8 cellular contexts compared by ENCODE assay signal in the genomic region with DNA sequence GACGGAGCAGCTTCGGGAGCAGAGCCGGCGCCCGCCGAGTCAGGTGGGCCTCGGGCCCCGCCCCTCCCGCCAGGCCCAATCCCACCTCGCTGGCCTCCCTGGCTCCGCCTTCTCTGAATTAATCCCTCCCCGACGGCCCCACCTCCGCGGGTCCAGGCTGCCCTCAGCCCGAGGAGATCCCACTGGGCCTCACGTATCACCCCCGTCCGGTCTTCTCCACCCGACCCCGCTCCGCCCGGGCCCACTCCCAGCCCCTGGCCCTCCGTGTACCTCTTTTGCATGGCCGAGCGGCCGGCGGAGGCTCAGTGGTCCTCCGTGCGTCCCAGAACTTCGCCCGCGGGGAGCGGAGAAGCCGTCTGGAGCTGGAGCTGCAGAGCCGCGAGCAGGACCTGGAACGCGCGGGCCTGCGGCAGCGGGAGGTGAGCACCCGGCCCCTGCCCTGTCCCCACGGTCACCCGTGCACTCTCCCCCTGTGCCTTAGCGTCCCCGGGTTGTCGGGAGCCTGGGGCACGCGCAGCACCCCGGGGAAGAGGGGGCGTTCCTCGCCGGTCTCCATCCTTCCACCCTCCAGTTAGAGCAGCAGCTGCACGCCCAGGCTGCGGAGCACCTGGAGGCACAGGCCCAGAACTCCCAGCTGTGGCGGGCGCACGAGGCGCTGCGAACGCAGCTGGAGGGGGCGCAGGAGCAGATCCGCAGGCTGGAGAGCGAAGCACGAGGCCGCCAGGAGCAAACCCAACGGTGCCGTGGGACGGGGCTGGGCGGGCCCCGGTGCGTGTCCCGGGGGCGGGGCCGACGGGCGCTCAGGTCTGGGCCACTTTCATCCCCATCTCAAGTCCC. TPM values are rescaled to one million over a fixed set of nuclear protein-coding genes. Genes with fewer than 3 reads are reported as not detected.
A peak's percentile ranks its signal among the peaks of the same experiment; 100 is the strongest.
DNase-seq lines count a peak whose midpoint lies in the region; ATAC-seq and TF ChIP-seq lines count a peak whose summit lies in the region.

No MANE protein-coding gene starts in this region.

- intact Hi-C loops in left ventricle myocardium inferior (cut with micrococcal nuclease), result no loop called here

- TF ChIP-seq CTCF in left ventricle myocardium inferior (IDR thresholded peaks at IDR 0.05; ENCODE audit: borderline replicate concordance), result no peak

- H3K4me1 ChIP-seq in left ventricle myocardium inferior, result peaks cover 96% of the 10 kb centered on the region

- peak overlapping the region; percentile 73 for H3K4me3 ChIP-seq in left ventricle myocardium inferior

- H3K27me3 Mint-ChIP-seq in activated naive CD8-positive, alpha-beta T cell treated with anti-CD3 and anti-CD28 coated beads, Interleukin-2, amount 50 U/mL, for 24 hours, result peaks cover 39% of the 10 kb centered on the region

- DNase-seq in DMS153 (lab: John Stamatoyannopoulos, UW) (peak; percentile 59), RPMI8226 (peak; percentile 87), left ventricle myocardium inferior (peak; percentile 83), retina (peak; percentile 88)
- DNase-seq in activated naive CD8-positive, alpha-beta T cell treated with anti-CD3 and anti-CD28 coated beads, Interleukin-2, amount 50 U/mL, for 24 hours, result peak; percentile 77

- H3K27ac ChIP-seq in left ventricle myocardium inferior (replicated peaks), result peak overlapping the region; percentile 92

- no peaks in the 10 kb centered on the region for H3K36me3 Mint-ChIP-seq in activated naive CD8-positive, alpha-beta T cell treated with anti-CD3 and anti-CD28 coated beads, Interleukin-2, amount 50 U/mL, for 24 hours (ENCODE audit: low read depth)

- H3K27me3 ChIP-seq in left ventricle myocardium inferior (ENCODE audit: low read depth), result no peaks in the 10 kb centered on the region

- peak overlapping the region; percentile 14 for H3K4me3 Mint-ChIP-seq in activated naive CD8-positive, alpha-beta T cell treated with anti-CD3 and anti-CD28 coated beads, Interleukin-2, amount 50 U/mL, for 24 hours

- ATAC-seq in HG03095 (IDR thresholded peaks at IDR 0.05; ENCODE audit: unreplicated experiment) (peak; percentile 42), HG02840 (IDR thresholded peaks at IDR 0.05; ENCODE audit: low FRiP score, unreplicated experiment) (no peak), HG02759 (IDR thresholded peaks at IDR 0.05; ENCODE audit: unreplicated experiment) (no peak)
- ATAC-seq in activated naive CD8-positive, alpha-beta T cell treated with anti-CD3 and anti-CD28 coated beads, Interleukin-2, amount 50 U/mL, for 24 hours, result peak; percentile 50

- peaks cover 37% of the 10 kb centered on the region for H3K4me1 Mint-ChIP-seq in activated naive CD8-positive, alpha-beta T cell treated with anti-CD3 and anti-CD28 coated beads, Interleukin-2, amount 50 U/mL, for 24 hours

- H3K9me3 Mint-ChIP-seq in activated naive CD8-positive, alpha-beta T cell treated with anti-CD3 and anti-CD28 coated beads, Interleukin-2, amount 50 U/mL, for 24 hours, result no peaks in the 10 kb centered on the region

- no peaks in the 10 kb centered on the region for H3K9me3 ChIP-seq in left ventricle myocardium inferior (replicated peaks)

- no peak overlapping the region for H3K27ac Mint-ChIP-seq in activated naive CD8-positive, alpha-beta T cell treated with anti-CD3 and anti-CD28 coated beads, Interleukin-2, amount 50 U/mL, for 24 hours

- H3K36me3 ChIP-seq in left ventricle myocardium inferior, result peaks cover 5% of the 10 kb centered on the region

RNA-seq across cellular contexts. Expression of a gene that starts 2.2 kb away (rescaled TPM):
- 408 TPM for total RNA-seq in left ventricle myocardium inferior

RNA-seq across cellular contexts. Expression of a gene that starts 2.8 kb away (rescaled TPM):
- 23.2 TPM for total RNA-seq in left ventricle myocardium inferior

RNA-seq across cellular contexts. Expression of a gene that starts 11.8 kb away (rescaled TPM):
- 300 TPM for total RNA-seq in left ventricle myocardium inferior

RNA-seq across cellular contexts. Expression of a gene that starts 11.8 kb away (rescaled TPM):
- total RNA-seq in left ventricle myocardium inferior, result 226 TPM

RNA-seq across cellular contexts. Expression of a gene that starts 12.1 kb away (rescaled TPM):
- total RNA-seq in left ventricle myocardium inferior, result 33.0 TPM

Comparison
In these comparisons a context has a peak if more than half of its experiments do, and no peak if none do; other contexts are left out.
1. ATAC-seq: peak in HG03095 (single experiment) and activated naive CD8-positive, alpha-beta T cell treated with anti-CD3 and anti-CD28 coated beads, Interleukin-2, amount 50 U/mL, for 24 hours (single experiment); none in HG02840 (single experiment) and HG02759 (single experiment).
2. Peak in every context shown above with its lines, with median percentiles within 50 percentile points of each other: DNase-seq.